Comparison of ENCODE assay signal across 13 cellular contexts in genomic region chr2:241892299-241893137, GRCh38. TPM values are rescaled to one million over a fixed set of nuclear protein-coding genes. Genes with fewer than 3 reads are reported as not detected.
A peak's percentile ranks its signal among the peaks of the same experiment; 100 is the strongest.
DNase-seq lines count a peak whose midpoint lies in the region; ATAC-seq, FAIRE-seq and TF ChIP-seq lines count a peak whose summit lies in the region.
"Had no signal": no experiment of that assay in that cellular context is flagged by ENCODE, and none has a peak within 500 bp of the region (broad histone marks: within the 10 kb centered on the region; RNA-seq: fewer than 3 reads in every experiment).

No MANE protein-coding gene starts in this region.

- H3K36me3 ChIP-seq in esophagus squamous epithelium (no peaks in the 10 kb centered on the region), pancreas (no peaks in the 10 kb centered on the region)

- H3K4me3 ChIP-seq in esophagus squamous epithelium (no peak overlapping the region), pancreas (no peak overlapping the region)
- H3K4me3 ChIP-seq: GM12878 had no signal

- FAIRE-seq in D721Med (lab: Jason Lieb, UNC) (peak; percentile 56), pancreas (lab: Jason Lieb, UNC) (no peak)
- FAIRE-seq: GM12878, RCC 7860 had no signal

- WGBS in esophagus squamous epithelium, 2 donors: 48 to 70% methylated on average over 8 to 15 of the region's 22 CpGs
- 57 to 70% methylated on average over 22 of the region's 22 CpGs for WGBS in pancreas, 2 donors

- H3K4me1 ChIP-seq in esophagus squamous epithelium: peaks cover 36 to 58% (median 36%) of the 10 kb centered on the region in 3 donors
- H3K4me1 ChIP-seq in pancreas: peaks cover 54 to 66% (median 56%) of the 10 kb centered on the region in 3 donors

- TF ChIP-seq POLR2A in esophagus squamous epithelium (IDR thresholded peaks at IDR 0.05): no peak

- DNase-seq in D721Med (ENCODE audit: insufficient read length, low spot score) (peak; percentile 85), NCI-H2029 treated with DMSO at 0.1 percent for 48 hours (lab: John Stamatoyannopoulos, UW) (peak; percentile 36), esophagus squamous epithelium (lab: John Stamatoyannopoulos, UW) (no peak), pancreas (peak in 4 of 6 donors; percentile 42 to 71 (median 62)), MV-4-11 (lab: John Stamatoyannopoulos, UW) (no peak), mesenteric fat pad (ENCODE audit: low spot score) (no peak)
- DNase-seq: activated CD4-positive, alpha-beta T cell treated with anti-CD3 and anti-CD28 coated beads for 1 hour; NCI-H187 treated with DMSO at 0.1 percent for 48 hours had no signal

- intact Hi-C loops in esophagus squamous epithelium (cut with DNase I): no loop called here
- intact Hi-C loops in pancreas (cut with DNase I): no loop called here

- H3K27me3 ChIP-seq in esophagus squamous epithelium: no peaks in the 10 kb centered on the region
- no peaks in the 10 kb centered on the region for H3K27me3 ChIP-seq in pancreas

- H3K9me3 ChIP-seq in esophagus squamous epithelium (no peaks in the 10 kb centered on the region), pancreas (no peaks in the 10 kb centered on the region)

- peak overlapping the region; percentile 35 to 78 (median 64) for H3K27ac ChIP-seq in esophagus squamous epithelium
- H3K27ac ChIP-seq in pancreas: peak overlapping the region; percentile 73 to 93 (median 88)

- TF ChIP-seq CTCF in D721Med (IDR thresholded peaks at IDR 0.05; ENCODE audit: insufficient read depth, missing control alignments) (no peak), esophagus squamous epithelium (IDR thresholded peaks at IDR 0.05) (no peak), pancreas (IDR thresholded peaks at IDR 0.05) (no peak)

- ATAC-seq in pancreas (no peak), HG02798 (IDR thresholded peaks at IDR 0.05; ENCODE audit: poor library complexity, unreplicated experiment) (no peak), GM19455 (IDR thresholded peaks at IDR 0.05; ENCODE audit: unreplicated experiment) (no peak)
- ATAC-seq: GM12878 had no signal

RNA-seq across cellular contexts. Expression of gene RTP5, which starts 23.0 kb away (rescaled TPM):
- total RNA-seq in esophagus squamous epithelium (under 1 TPM in 2 of 4 donors, not detected in 2; 0.12 to 0.19 TPM), pancreas (not detected), mesenteric fat pad (not detected)
- under 1 TPM; 0.02 to 0.19 TPM for polyA plus RNA-seq in pancreas
- total RNA-seq: GM12878 had no signal

RNA-seq across cellular contexts. Expression of gene PDCD1, which starts 33.8 kb away (rescaled TPM):
- total RNA-seq in esophagus squamous epithelium (1 to 10 TPM; 1.2 to 2.5 (median 1.5) TPM), pancreas (under 1 TPM in 5 of 6 donors, not detected in 1; 0.14 to 0.63 (median 0.29) TPM), mesenteric fat pad (0.42 TPM)
- under 1 TPM; 0.09 to 0.23 TPM for polyA plus RNA-seq in pancreas
- polyA plus RNA-seq: neural cell had no signal

Comparison
In these comparisons a context has a peak if more than half of its experiments do, and no peak if none do; other contexts are left out.
1. DNase-seq: peak in D721Med (single experiment), NCI-H2029 treated with DMSO at 0.1 percent for 48 hours (single experiment) and pancreas (4 of 6); none in esophagus squamous epithelium (single experiment), MV-4-11 (single experiment) and mesenteric fat pad (single experiment).